In the genomic region with DNA sequence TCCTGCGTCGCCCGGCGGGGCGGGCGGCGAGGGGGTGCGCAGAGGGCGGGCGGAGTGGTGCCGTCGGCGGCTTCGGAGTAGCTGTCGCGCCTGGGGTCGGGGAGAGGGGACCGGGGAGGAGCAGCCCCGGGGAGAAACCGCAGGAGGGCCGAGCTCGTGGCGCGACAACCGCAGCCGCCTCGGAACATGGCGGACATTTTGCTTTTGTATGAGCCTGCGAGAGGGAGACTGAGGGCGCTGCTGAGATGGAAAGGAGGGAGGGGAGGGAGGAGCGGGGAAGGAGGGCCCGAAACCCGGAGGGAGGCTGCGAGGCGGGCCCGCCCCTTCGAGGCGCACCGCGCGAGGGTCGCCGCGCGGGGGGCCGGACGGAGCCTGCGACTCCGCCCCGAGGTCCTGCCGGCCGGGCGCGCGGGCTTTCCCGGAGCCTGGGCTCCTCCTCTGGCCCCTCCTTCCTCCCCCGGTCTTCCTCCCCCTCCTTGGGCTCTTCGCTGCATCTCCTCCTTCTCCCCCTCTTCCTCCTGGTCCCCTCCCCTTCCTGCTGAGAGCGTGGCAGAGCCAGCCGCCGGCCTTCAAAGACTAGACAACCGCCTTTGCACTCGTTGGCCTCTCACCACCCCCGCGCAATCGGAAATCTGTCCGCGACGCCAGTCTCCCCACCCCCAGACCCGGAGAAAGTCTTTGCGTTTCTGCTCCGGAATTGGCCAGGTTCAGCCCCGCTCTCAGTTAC, we compare ENCODE assay signal across 1 cellular context.
TF ChIP-seq lines count a peak whose summit lies in the region.

No MANE protein-coding gene starts in this region.

TF ChIP-seq in K562, 482 proteins besides CTCF, POLR2A, EP300 and RAD21 (continued from another document and continues in another):
- TF ChIP-seq, protein P1, sequence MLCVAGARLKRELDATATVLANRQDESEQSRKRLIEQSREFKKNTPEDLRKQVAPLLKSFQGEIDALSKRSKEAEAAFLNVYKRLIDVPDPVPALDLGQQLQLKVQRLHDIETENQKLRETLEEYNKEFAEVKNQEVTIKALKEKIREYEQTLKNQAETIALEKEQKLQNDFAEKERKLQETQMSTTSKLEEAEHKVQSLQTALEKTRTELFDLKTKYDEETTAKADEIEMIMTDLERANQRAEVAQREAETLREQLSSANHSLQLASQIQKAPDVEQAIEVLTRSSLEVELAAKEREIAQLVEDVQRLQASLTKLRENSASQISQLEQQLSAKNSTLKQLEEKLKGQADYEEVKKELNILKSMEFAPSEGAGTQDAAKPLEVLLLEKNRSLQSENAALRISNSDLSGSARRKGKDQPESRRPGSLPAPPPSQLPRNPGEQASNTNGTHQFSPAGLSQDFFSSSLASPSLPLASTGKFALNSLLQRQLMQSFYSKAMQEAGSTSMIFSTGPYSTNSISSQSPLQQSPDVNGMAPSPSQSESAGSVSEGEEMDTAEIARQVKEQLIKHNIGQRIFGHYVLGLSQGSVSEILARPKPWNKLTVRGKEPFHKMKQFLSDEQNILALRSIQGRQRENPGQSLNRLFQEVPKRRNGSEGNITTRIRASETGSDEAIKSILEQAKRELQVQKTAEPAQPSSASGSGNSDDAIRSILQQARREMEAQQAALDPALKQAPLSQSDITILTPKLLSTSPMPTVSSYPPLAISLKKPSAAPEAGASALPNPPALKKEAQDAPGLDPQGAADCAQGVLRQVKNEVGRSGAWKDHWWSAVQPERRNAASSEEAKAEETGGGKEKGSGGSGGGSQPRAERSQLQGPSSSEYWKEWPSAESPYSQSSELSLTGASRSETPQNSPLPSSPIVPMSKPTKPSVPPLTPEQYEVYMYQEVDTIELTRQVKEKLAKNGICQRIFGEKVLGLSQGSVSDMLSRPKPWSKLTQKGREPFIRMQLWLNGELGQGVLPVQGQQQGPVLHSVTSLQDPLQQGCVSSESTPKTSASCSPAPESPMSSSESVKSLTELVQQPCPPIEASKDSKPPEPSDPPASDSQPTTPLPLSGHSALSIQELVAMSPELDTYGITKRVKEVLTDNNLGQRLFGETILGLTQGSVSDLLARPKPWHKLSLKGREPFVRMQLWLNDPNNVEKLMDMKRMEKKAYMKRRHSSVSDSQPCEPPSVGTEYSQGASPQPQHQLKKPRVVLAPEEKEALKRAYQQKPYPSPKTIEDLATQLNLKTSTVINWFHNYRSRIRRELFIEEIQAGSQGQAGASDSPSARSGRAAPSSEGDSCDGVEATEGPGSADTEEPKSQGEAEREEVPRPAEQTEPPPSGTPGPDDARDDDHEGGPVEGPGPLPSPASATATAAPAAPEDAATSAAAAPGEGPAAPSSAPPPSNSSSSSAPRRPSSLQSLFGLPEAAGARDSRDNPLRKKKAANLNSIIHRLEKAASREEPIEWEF (CRISPR knock-in tag; IDR thresholded peaks at IDR 0.05): no peak; the same call in 1 of the 2 replicates
- TF ChIP-seq ELF4 (CRISPR knock-in tag; IDR thresholded peaks at IDR 0.05) (no peak), ZNF551 (CRISPR knock-in tag; IDR thresholded peaks at IDR 0.05) (no peak), TAF7 (tag; IDR thresholded peaks at IDR 0.05) (no peak), ZNF668 (CRISPR knock-in tag; IDR thresholded peaks at IDR 0.05) (no peak), DPF2 (IDR thresholded peaks at IDR 0.05) (no peak), PTBP1 (IDR thresholded peaks at IDR 0.05; ENCODE audit: low read depth, low read length) (no peak), SAP30 (IDR thresholded peaks at IDR 0.05; ENCODE audit: borderline replicate concordance, insufficient read depth, low read depth, low read length, poor library complexity, severe bottlenecking) (no peak), POU5F1 (IDR thresholded peaks at IDR 0.05; ENCODE audit: borderline replicate concordance, low read depth, low read length, partially characterized antibody) (no peak), ZNF24 (IDR thresholded peaks at IDR 0.05) (no peak), SMARCA4 (IDR thresholded peaks at IDR 0.05) (no peak), BRD4 (IDR thresholded peaks at IDR 0.05) (no peak), CHCHD3 (CRISPR knock-in tag; IDR thresholded peaks at IDR 0.05) (no peak), SMARCE1 (IDR thresholded peaks at IDR 0.05) (no peak), PHF21A (IDR thresholded peaks at IDR 0.05; ENCODE audit: borderline replicate concordance, low read depth) (no peak), NR2C2 (CRISPR knock-in tag; IDR thresholded peaks at IDR 0.05) (no peak), NR2C2 (tag; IDR thresholded peaks at IDR 0.05) (peak; percentile 25; the same call in 1 of the 2 replicates), ZBTB17 (CRISPR knock-in tag; IDR thresholded peaks at IDR 0.05) (no peak), ZNF717 (CRISPR knock-in tag; IDR thresholded peaks at IDR 0.05) (no peak), RAD51 (IDR thresholded peaks at IDR 0.05; ENCODE audit: borderline replicate concordance, low read depth) (no peak), ATF1 (CRISPR knock-in tag; IDR thresholded peaks at IDR 0.05) (no peak), ATF1 (tag; IDR thresholded peaks at IDR 0.05) (no peak), RBM39 (optimal IDR thresholded peaks at IDR 0.05; ENCODE audit: low read depth, low read length) (no peak), PTRF (tag; IDR thresholded peaks at IDR 0.05) (no peak), DDX20 (tag; IDR thresholded peaks at IDR 0.05; ENCODE audit: low read depth) (no peak)
- TF ChIP-seq, protein P2, sequence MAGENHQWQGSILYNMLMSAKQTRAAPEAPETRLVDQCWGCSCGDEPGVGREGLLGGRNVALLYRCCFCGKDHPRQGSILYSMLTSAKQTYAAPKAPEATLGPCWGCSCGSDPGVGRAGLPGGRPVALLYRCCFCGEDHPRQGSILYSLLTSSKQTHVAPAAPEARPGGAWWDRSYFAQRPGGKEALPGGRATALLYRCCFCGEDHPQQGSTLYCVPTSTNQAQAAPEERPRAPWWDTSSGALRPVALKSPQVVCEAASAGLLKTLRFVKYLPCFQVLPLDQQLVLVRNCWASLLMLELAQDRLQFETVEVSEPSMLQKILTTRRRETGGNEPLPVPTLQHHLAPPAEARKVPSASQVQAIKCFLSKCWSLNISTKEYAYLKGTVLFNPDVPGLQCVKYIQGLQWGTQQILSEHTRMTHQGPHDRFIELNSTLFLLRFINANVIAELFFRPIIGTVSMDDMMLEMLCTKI (IDR thresholded peaks at IDR 0.05; ENCODE audit: partially characterized antibody): no peak
- TF ChIP-seq, protein P3, sequence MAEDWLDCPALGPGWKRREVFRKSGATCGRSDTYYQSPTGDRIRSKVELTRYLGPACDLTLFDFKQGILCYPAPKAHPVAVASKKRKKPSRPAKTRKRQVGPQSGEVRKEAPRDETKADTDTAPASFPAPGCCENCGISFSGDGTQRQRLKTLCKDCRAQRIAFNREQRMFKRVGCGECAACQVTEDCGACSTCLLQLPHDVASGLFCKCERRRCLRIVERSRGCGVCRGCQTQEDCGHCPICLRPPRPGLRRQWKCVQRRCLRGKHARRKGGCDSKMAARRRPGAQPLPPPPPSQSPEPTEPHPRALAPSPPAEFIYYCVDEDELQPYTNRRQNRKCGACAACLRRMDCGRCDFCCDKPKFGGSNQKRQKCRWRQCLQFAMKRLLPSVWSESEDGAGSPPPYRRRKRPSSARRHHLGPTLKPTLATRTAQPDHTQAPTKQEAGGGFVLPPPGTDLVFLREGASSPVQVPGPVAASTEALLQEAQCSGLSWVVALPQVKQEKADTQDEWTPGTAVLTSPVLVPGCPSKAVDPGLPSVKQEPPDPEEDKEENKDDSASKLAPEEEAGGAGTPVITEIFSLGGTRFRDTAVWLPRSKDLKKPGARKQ (CRISPR knock-in tag; IDR thresholded peaks at IDR 0.05): no peak
- TF ChIP-seq, protein P4, sequence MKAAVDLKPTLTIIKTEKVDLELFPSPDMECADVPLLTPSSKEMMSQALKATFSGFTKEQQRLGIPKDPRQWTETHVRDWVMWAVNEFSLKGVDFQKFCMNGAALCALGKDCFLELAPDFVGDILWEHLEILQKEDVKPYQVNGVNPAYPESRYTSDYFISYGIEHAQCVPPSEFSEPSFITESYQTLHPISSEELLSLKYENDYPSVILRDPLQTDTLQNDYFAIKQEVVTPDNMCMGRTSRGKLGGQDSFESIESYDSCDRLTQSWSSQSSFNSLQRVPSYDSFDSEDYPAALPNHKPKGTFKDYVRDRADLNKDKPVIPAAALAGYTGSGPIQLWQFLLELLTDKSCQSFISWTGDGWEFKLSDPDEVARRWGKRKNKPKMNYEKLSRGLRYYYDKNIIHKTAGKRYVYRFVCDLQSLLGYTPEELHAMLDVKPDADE (conservative IDR thresholded peaks at IDR 0.05; ENCODE audit: control insufficient read depth, low read depth, low read length): no peak; the same call in 1 of the 2 replicates
- TF ChIP-seq, protein P5, sequence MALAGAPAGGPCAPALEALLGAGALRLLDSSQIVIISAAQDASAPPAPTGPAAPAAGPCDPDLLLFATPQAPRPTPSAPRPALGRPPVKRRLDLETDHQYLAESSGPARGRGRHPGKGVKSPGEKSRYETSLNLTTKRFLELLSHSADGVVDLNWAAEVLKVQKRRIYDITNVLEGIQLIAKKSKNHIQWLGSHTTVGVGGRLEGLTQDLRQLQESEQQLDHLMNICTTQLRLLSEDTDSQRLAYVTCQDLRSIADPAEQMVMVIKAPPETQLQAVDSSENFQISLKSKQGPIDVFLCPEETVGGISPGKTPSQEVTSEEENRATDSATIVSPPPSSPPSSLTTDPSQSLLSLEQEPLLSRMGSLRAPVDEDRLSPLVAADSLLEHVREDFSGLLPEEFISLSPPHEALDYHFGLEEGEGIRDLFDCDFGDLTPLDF (CRISPR knock-in tag; IDR thresholded peaks at IDR 0.05): no peak
- TF ChIP-seq, protein P6, sequence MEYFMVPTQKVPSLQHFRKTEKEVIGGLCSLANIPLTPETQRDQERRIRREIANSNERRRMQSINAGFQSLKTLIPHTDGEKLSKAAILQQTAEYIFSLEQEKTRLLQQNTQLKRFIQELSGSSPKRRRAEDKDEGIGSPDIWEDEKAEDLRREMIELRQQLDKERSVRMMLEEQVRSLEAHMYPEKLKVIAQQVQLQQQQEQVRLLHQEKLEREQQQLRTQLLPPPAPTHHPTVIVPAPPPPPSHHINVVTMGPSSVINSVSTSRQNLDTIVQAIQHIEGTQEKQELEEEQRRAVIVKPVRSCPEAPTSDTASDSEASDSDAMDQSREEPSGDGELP (CRISPR knock-in tag; IDR thresholded peaks at IDR 0.05; ENCODE audit: borderline replicate concordance): peak; percentile 63; the same call in 1 of the 2 replicates
- TF ChIP-seq, protein P7, sequence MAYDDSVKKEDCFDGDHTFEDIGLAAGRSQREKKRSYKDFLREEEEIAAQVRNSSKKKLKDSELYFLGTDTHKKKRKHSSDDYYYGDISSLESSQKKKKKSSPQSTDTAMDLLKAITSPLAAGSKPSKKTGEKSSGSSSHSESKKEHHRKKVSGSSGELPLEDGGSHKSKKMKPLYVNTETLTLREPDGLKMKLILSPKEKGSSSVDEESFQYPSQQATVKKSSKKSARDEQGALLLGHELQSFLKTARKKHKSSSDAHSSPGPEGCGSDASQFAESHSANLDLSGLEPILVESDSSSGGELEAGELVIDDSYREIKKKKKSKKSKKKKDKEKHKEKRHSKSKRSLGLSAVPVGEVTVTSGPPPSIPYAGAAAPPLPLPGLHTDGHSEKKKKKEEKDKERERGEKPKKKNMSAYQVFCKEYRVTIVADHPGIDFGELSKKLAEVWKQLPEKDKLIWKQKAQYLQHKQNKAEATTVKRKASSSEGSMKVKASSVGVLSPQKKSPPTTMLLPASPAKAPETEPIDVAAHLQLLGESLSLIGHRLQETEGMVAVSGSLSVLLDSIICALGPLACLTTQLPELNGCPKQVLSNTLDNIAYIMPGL (CRISPR knock-in tag; IDR thresholded peaks at IDR 0.05): no peak
- TF ChIP-seq, protein P8, sequence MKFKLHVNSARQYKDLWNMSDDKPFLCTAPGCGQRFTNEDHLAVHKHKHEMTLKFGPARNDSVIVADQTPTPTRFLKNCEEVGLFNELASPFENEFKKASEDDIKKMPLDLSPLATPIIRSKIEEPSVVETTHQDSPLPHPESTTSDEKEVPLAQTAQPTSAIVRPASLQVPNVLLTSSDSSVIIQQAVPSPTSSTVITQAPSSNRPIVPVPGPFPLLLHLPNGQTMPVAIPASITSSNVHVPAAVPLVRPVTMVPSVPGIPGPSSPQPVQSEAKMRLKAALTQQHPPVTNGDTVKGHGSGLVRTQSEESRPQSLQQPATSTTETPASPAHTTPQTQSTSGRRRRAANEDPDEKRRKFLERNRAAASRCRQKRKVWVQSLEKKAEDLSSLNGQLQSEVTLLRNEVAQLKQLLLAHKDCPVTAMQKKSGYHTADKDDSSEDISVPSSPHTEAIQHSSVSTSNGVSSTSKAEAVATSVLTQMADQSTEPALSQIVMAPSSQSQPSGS (CRISPR knock-in tag; IDR thresholded peaks at IDR 0.05): no peak
- TF ChIP-seq, protein P9, sequence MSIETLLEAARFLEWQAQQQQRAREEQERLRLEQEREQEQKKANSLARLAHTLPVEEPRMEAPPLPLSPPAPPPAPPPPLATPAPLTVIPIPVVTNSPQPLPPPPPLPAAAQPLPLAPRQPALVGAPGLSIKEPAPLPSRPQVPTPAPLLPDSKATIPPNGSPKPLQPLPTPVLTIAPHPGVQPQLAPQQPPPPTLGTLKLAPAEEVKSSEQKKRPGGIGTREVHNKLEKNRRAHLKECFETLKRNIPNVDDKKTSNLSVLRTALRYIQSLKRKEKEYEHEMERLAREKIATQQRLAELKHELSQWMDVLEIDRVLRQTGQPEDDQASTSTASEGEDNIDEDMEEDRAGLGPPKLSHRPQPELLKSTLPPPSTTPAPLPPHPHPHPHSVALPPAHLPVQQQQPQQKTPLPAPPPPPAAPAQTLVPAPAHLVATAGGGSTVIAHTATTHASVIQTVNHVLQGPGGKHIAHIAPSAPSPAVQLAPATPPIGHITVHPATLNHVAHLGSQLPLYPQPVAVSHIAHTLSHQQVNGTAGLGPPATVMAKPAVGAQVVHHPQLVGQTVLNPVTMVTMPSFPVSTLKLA (conservative IDR thresholded peaks at IDR 0.05): peak in 1 of 2 experiments; percentile 67; a peak in 3 of 4 replicates
- TF ChIP-seq, protein P10, sequence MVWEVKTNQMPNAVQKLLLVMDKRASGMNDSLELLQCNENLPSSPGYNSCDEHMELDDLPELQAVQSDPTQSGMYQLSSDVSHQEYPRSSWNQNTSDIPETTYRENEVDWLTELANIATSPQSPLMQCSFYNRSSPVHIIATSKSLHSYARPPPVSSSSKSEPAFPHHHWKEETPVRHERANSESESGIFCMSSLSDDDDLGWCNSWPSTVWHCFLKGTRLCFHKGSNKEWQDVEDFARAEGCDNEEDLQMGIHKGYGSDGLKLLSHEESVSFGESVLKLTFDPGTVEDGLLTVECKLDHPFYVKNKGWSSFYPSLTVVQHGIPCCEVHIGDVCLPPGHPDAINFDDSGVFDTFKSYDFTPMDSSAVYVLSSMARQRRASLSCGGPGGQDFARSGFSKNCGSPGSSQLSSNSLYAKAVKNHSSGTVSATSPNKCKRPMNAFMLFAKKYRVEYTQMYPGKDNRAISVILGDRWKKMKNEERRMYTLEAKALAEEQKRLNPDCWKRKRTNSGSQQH (CRISPR knock-in tag; IDR thresholded peaks at IDR 0.05): no peak
- TF ChIP-seq, protein P11, sequence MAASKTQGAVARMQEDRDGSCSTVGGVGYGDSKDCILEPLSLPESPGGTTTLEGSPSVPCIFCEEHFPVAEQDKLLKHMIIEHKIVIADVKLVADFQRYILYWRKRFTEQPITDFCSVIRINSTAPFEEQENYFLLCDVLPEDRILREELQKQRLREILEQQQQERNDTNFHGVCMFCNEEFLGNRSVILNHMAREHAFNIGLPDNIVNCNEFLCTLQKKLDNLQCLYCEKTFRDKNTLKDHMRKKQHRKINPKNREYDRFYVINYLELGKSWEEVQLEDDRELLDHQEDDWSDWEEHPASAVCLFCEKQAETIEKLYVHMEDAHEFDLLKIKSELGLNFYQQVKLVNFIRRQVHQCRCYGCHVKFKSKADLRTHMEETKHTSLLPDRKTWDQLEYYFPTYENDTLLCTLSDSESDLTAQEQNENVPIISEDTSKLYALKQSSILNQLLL (CRISPR knock-in tag; IDR thresholded peaks at IDR 0.05; ENCODE audit: borderline replicate concordance): no peak
